In genomic region chr13:102401305-102401704, GRCh38 we compare ENCODE assay signal across 9 cellular contexts. TPM values are rescaled to one million over a fixed set of nuclear protein-coding genes. Genes with fewer than 3 reads are reported as not detected.
DNase-seq lines count a peak whose midpoint lies in the region; ATAC-seq and TF ChIP-seq lines count a peak whose summit lies in the region.
"Had no signal": no experiment of that assay in that cellular context is flagged by ENCODE, and none has a peak within 500 bp of the region (broad histone marks: within the 10 kb centered on the region; RNA-seq: fewer than 3 reads in every experiment).

No MANE protein-coding gene starts in this region.

- ATAC-seq in HG03378 (IDR thresholded peaks at IDR 0.05; ENCODE audit: unreplicated experiment) = no peak

- H3K27ac ChIP-seq in KMS-11 = peak overlapping the region; percentile 33; the same call in 1 of the 2 replicates
- H3K27ac ChIP-seq in ascending aorta = no peak overlapping the region
- H3K27ac ChIP-seq in smooth muscle cell (ENCODE audit: low read depth) = no peak overlapping the region

- intact Hi-C loops in ascending aorta (cut with DNase I) = no loop called here

- no peaks in the 10 kb centered on the region for H3K27me3 ChIP-seq in KMS-11 (ENCODE audit: insufficient read depth, low read depth)
- no peaks in the 10 kb centered on the region for H3K27me3 ChIP-seq in ascending aorta
- peaks cover 48% of the 10 kb centered on the region for H3K27me3 ChIP-seq in iPS-15b (ENCODE audit: control insufficient read depth, insufficient read depth, low read length)
- peaks cover 77% of the 10 kb centered on the region for H3K27me3 ChIP-seq in smooth muscle cell (ENCODE audit: low read depth)

- H3K9ac ChIP-seq in KMS-11 (peak overlapping the region; percentile 58; the same call in 1 of the 2 replicates), iPS-15b (ENCODE audit: low read depth, low read length) (no peak overlapping the region), smooth muscle cell (ENCODE audit: low read depth) (no peak overlapping the region)

- H3K79me2 ChIP-seq in KMS-11 (ENCODE audit: insufficient read depth, low read depth) (no peaks in the 10 kb centered on the region), smooth muscle cell (ENCODE audit: low read depth) (no peaks in the 10 kb centered on the region)

- WGBS in smooth muscle cell (ENCODE audit: low lambda C conversion rate) = 30% methylated on average over 7 of the region's 7 CpGs

- peaks cover 6% of the 10 kb centered on the region for H3K4me1 ChIP-seq in KMS-11 (ENCODE audit: low read depth, poor library complexity, severe bottlenecking)
- peaks cover 0 to 3% of the 10 kb centered on the region in 2 donors for H3K4me1 ChIP-seq in ascending aorta
- H3K4me1 ChIP-seq in iPS-15b (ENCODE audit: control insufficient read depth, insufficient read depth, low read length) = peaks cover 5% of the 10 kb centered on the region
- peaks cover 17% of the 10 kb centered on the region for H3K4me1 ChIP-seq in smooth muscle cell (ENCODE audit: low read depth)

- H3K4me3 ChIP-seq in KMS-11 (IDR thresholded peaks at IDR 0.05; ENCODE audit: insufficient read depth, low read depth, low read length) (no peak overlapping the region), ascending aorta (peak overlapping the region; percentile 58 to 83), iPS-15b (ENCODE audit: low read depth, low read length) (peak overlapping the region; percentile 50), smooth muscle cell (no peak overlapping the region)

- H3K9me3 ChIP-seq in ascending aorta = no peaks in the 10 kb centered on the region
- no peaks in the 10 kb centered on the region for H3K9me3 ChIP-seq in iPS-15b (ENCODE audit: control insufficient read depth, insufficient read depth, low read length)
- no peaks in the 10 kb centered on the region for H3K9me3 ChIP-seq in smooth muscle cell (replicated peaks; ENCODE audit: low read depth)

- H4K20me1 ChIP-seq in KMS-11 (ENCODE audit: insufficient read depth) (no peaks in the 10 kb centered on the region), smooth muscle cell (ENCODE audit: low read depth) (no peaks in the 10 kb centered on the region)

- peak overlapping the region; percentile 78 for H3K4me2 ChIP-seq in KMS-11
- peak overlapping the region; percentile 85 for H3K4me2 ChIP-seq in smooth muscle cell

- H3F3A ChIP-seq in smooth muscle cell (ENCODE audit: low read depth) = no peaks in the 10 kb centered on the region

- DNase-seq in ascending aorta (ENCODE audit: low spot score in 2 of 2) (no peak), smooth muscle cell (lab: John Stamatoyannopoulos, UW; ENCODE audit: unreplicated experiment) (no peak), NAMALWA (ENCODE audit: low spot score) (no peak), ureter (ENCODE audit: low spot score) (no peak), NOMO-1 (lab: John Stamatoyannopoulos, UW; ENCODE audit: unreplicated experiment in 2 of 2) (no peak)

- TF ChIP-seq CTCF in KMS-11 (conservative IDR thresholded peaks at IDR 0.05; ENCODE audit: low read depth, low read length) (no peak), ascending aorta (IDR thresholded peaks at IDR 0.05) (no peak), smooth muscle cell (IDR thresholded peaks at IDR 0.05; ENCODE audit: borderline replicate concordance, insufficient read depth, poor library complexity, severe bottlenecking) (no peak)

- H3K36me3 ChIP-seq in KMS-11 (ENCODE audit: insufficient read depth) (no peaks in the 10 kb centered on the region), ascending aorta (no peaks in the 10 kb centered on the region), iPS-15b (ENCODE audit: control insufficient read depth, insufficient read depth, low read length) (no peaks in the 10 kb centered on the region), smooth muscle cell (ENCODE audit: low read depth) (no peaks in the 10 kb centered on the region)

- H2AFZ ChIP-seq in KMS-11 (ENCODE audit: low read depth) = peak overlapping the region; percentile 93
- H2AFZ ChIP-seq in smooth muscle cell (ENCODE audit: low read depth) = no peak overlapping the region

RNA-seq across cellular contexts. Expression of gene FGF14, which starts 0.5 kb away (rescaled TPM):
- not detected for total RNA-seq in ascending aorta
- not detected in 2 replicates for total RNA-seq in smooth muscle cell
- polyA plus RNA-seq in smooth muscle cell = 0.01 and 0.23 TPM in 2 replicates
- 0.68 TPM for total RNA-seq in ureter
- total RNA-seq: pulmonary artery endothelial cell had no signal

Comparison
In these comparisons a context has a peak if more than half of its experiments do, and no peak if none do; other contexts are left out.
1. H3K4me3 ChIP-seq: peak in ascending aorta (2 of 2) and iPS-15b (single experiment); none in KMS-11 (single experiment) and smooth muscle cell (single experiment).